In the genomic region with DNA sequence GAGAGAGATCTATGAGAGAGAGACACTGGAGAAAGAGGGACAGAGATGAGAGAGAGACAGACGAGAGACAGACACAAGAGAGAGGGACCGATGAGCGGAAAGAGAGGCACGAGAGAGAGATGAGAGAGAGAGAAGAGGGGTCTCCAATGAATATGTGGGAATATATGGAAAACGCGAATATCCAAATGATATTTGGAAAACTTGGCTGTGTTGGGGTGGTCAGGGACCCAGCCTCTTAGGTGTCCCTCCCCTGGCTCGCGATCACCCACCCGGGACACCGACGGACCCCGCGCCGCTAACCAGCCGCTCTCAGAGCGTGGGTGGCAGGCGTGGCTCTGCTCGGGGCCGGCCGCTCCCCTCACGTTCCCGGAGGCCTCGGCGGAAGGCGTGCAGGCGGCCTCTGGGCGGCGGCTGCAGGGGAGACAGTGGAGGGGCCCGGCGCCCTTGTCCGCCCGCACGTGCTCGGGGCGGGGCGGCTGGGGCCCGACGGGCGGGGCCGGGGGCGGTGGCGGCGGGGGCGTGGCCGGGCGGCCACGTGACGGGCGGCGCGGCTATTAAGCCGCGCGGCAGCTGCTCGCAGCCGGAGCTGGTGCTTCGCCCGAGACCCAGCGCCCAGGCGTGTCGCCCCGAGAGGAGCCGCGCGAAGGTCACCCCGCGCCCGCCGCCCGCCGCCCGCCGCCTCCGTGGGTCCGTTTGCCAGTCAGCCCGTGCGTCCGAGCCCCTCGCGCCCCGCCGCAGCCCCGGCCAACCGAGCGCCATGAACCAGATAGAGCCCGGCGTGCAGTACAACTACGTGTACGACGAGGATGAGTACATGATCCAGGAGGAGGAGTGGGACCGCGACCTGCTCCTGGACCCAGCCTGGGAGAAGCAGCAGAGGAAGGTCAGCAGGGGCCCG, we compare ENCODE assay signal across 8 cellular contexts. TPM values are rescaled to one million over a fixed set of nuclear protein-coding genes. Genes with fewer than 3 reads are reported as not detected.
DNase-seq lines count a peak whose midpoint lies in the region; ATAC-seq and TF ChIP-seq lines count a peak whose summit lies in the region.

A gene (plus strand): TSS at position 583 of the 898 bp plus-strand sequence. CDS start 175 bp downstream, at position 758.

- no peak for TF ChIP-seq POLR2A in spleen (IDR thresholded peaks at IDR 0.05)

- H3K27ac Mint-ChIP-seq in T-helper 17 cell: no peak within 1 kb of the TSS

- H3K4me1 ChIP-seq in iPS-20b (ENCODE audit: insufficient read depth, low read length) (peaks cover 3% of the 10 kb centered on the region; the same call in 1 of the 2 replicates), spleen (peaks cover 0 to 16% (median 12%) of the 10 kb centered on the region in 6 donors)

- H3K27me3 Mint-ChIP-seq in T-helper 17 cell: peaks cover 28% of the 10 kb centered on the region

- no peaks in the 10 kb centered on the region for H3K36me3 ChIP-seq in iPS-20b (ENCODE audit: insufficient read depth, low read depth, low read length)
- H3K36me3 ChIP-seq in spleen: no peaks in the 10 kb centered on the region

- peak within 1 kb of the TSS; percentile 83 for H3K4me3 Mint-ChIP-seq in T-helper 17 cell

- H3K4me3 ChIP-seq in astrocyte of the spinal cord (ENCODE audit: low read depth, low read length): peak within 1 kb of the TSS; percentile 33
- H3K4me3 ChIP-seq in iPS-20b (ENCODE audit: low read length): peak within 1 kb of the TSS; percentile 62; the same call in 1 of the 2 replicates
- H3K4me3 ChIP-seq in spleen: peak within 1 kb of the TSS; percentile 19 to 69 (median 32)

- ATAC-seq in HG03442 (IDR thresholded peaks at IDR 0.05; ENCODE audit: unreplicated experiment) (peak; percentile 82), T-helper 17 cell (peak; percentile 89)

- peaks cover 34% of the 10 kb centered on the region for H3K27me3 ChIP-seq in iPS-20b (ENCODE audit: insufficient read depth, low read length)
- peaks cover 2 to 69% (median 26%) of the 10 kb centered on the region in 7 donors for H3K27me3 ChIP-seq in spleen (replicated peaks in 1 of 7)

- H3K9me3 ChIP-seq in T-helper 17 cell (ENCODE audit: control insufficient read depth, low read length, poor library complexity, severe bottlenecking) (no peaks in the 10 kb centered on the region), iPS-20b (ENCODE audit: insufficient read depth, low read depth, low read length) (no peaks in the 10 kb centered on the region), spleen (no peaks in the 10 kb centered on the region)

- 7 to 22% (median 8%) methylated on average over 30 to 93 of the region's 93 CpGs for WGBS in spleen, 5 donors

- no peaks in the 10 kb centered on the region for H3K36me3 Mint-ChIP-seq in T-helper 17 cell (ENCODE audit: low read depth)

- intact Hi-C loops in spleen (cut with DNase I; ENCODE audit: low total_unique reads): no loop called here

- H3K27ac ChIP-seq in iPS-20b (ENCODE audit: low read length): no peak within 1 kb of the TSS
- no peak within 1 kb of the TSS for H3K27ac ChIP-seq in spleen

- peaks cover 11% of the 10 kb centered on the region for H3K4me1 Mint-ChIP-seq in T-helper 17 cell

- DNase-seq in SIG-M5 treated with dmso at 0.1 percent for 504 hours (lab: John Stamatoyannopoulos, UW; ENCODE audit: unreplicated experiment) (peak; percentile 23), SIG-M5 (lab: John Stamatoyannopoulos, UW) (no peak), T-helper 17 cell (peak; percentile 33 to 51 (median 46)), astrocyte of the spinal cord (ENCODE audit: low read depth, low spot score) (no peak), spleen (peak; percentile 80), amniotic stem cell (lab: John Stamatoyannopoulos, UW) (no peak)

- in situ Hi-C loops in astrocyte of the spinal cord (cut with HindIII; ENCODE audit: low sequenced_read_pairs): no loop called here

- no peak within 1 kb of the TSS for H3K9ac ChIP-seq in iPS-20b (ENCODE audit: low read depth, low read length)

- TF ChIP-seq CTCF in astrocyte of the spinal cord (IDR thresholded peaks at IDR 0.05; ENCODE audit: low read depth, low read length) (no peak), spleen (IDR thresholded peaks at IDR 0.05 in 8 of 11, conservative IDR thresholded peaks at IDR 0.05 in 3 of 11) (no peak)

RNA-seq across cellular contexts. Expression of the gene that starts here (rescaled TPM):
- total RNA-seq in T-helper 17 cell (not detected), spleen (1 to 10 TPM in 1 of 7 donors, under 1 TPM in 2, not detected in 4; 0.60 to 1.5 (median 0.70) TPM)
- polyA plus RNA-seq in spleen: under 1 TPM; 0.19 to 0.67 (median 0.39) TPM

Comparison
In these comparisons a context has a peak if more than half of its experiments do, and no peak if none do; other contexts are left out.
1. DNase-seq: peak in SIG-M5 treated with dmso at 0.1 percent for 504 hours (single experiment) and spleen (single experiment); none in SIG-M5 (single experiment), astrocyte of the spinal cord (single experiment) and amniotic stem cell (single experiment).
2. Peak in DNase-seq and ATAC-seq in T-helper 17 cell; RNA of the gene not detected or under 1 TPM.
3. Peak in every context shown above with its lines, with median percentiles within 50 percentile points of each other: H3K4me3 ChIP-seq.